1 cellular context compared by ENCODE assay signal in the genomic region with DNA sequence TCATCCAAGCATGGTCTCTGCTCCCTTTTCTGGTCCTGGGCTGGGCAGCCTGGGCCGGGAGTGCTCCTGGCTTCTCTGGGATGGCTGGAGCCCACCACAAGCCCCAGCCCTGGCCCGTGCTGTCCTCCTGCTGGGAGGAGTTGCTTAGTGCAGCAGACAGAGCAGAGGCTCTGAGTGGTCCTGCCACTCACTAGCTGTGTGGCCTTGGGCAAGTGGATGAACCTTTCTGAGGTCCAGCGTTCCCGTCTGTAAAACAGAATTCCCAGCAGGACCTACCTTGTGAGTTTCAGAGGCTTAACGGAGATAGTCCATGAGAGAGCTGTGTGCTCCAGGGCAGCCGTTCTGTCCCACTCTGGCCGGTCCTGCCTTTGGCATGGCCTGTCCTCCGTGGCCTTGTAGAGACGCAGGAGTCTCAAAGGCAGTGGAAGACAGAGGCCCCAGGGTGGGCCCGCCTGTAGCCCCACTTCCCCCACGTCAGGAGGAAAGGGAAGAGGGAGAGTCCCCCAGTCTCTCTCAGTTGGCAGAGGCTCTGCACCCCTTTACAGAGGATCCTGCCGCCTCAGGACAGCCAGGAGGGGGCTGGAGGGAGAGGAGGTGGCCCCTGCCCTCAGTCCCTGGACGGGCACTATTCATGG.
TF ChIP-seq lines count a peak whose summit lies in the region.

No MANE protein-coding gene starts in this region.

TF ChIP-seq in H1, 55 proteins besides CTCF, POLR2A, EP300 and RAD21:
- TF ChIP-seq HDAC2 (IDR thresholded peaks at IDR 0.05; ENCODE audit: borderline replicate concordance in 1 of 2, low read depth in 2 of 2, low read length in 2 of 2) (no peak), KDM4A (IDR thresholded peaks at IDR 0.05; ENCODE audit: low read depth, low read length, severe bottlenecking) (no peak), SIN3A (conservative IDR thresholded peaks at IDR 0.05 in 1 of 2, IDR thresholded peaks at IDR 0.05 in 1 of 2; ENCODE audit: low read depth in 1 of 2, low read length in 2 of 2) (no peak), CHD2 (IDR thresholded peaks at IDR 0.05; ENCODE audit: low read length) (no peak), EGR1 (IDR thresholded peaks at IDR 0.05; ENCODE audit: borderline replicate concordance, low read depth, low read length) (no peak), RXRA (IDR thresholded peaks at IDR 0.05; ENCODE audit: insufficient read depth, low read depth, low read length) (no peak), TAF7 (optimal IDR thresholded peaks at IDR 0.05; ENCODE audit: borderline replicate concordance, low read depth, low read length) (no peak), EZH2 (IDR thresholded peaks at IDR 0.05; ENCODE audit: low read depth, low read length, severe bottlenecking) (no peak), GTF2F1 (IDR thresholded peaks at IDR 0.05; ENCODE audit: borderline replicate concordance, low read depth, low read length) (no peak), TAF1 (IDR thresholded peaks at IDR 0.05; ENCODE audit: low read depth, low read length) (no peak), BACH1 (IDR thresholded peaks at IDR 0.05; ENCODE audit: low read length) (no peak), NANOG (IDR thresholded peaks at IDR 0.05; ENCODE audit: insufficient read depth, low read depth, low read length, poor library complexity, severe bottlenecking) (no peak), SRF (IDR thresholded peaks at IDR 0.05; ENCODE audit: low read depth, low read length) (no peak), ZNF274 (IDR thresholded peaks at IDR 0.05; ENCODE audit: borderline replicate concordance, extremely low read depth, low read length) (no peak)
- TF ChIP-seq, protein P1, sequence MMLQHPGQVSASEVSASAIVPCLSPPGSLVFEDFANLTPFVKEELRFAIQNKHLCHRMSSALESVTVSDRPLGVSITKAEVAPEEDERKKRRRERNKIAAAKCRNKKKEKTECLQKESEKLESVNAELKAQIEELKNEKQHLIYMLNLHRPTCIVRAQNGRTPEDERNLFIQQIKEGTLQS (IDR thresholded peaks at IDR 0.05; ENCODE audit: insufficient read depth, low read depth, low read length), result no peak
